ENCODE assay signal across 26 cellular contexts in genomic region chr20:12982098-12982497, GRCh38. TPM values are rescaled to one million over a fixed set of nuclear protein-coding genes. Genes with fewer than 3 reads are reported as not detected.
"Had no signal": no experiment of that assay in that cellular context is flagged by ENCODE, and none has a peak within 500 bp of the region (broad histone marks: within the 10 kb centered on the region; RNA-seq: fewer than 3 reads in every experiment).

No MANE protein-coding gene starts in this region.

- H3K27ac Mint-ChIP-seq: immature natural killer cell; memory B cell; naive B cell; natural killer cell treated with Interleukin-12 subunit alpha and Interleukin-12 subunit beta and Interleukin-15 and Interleukin-18, amount 100 ng/mL, for 72 hours; progenitor cell of endocrine pancreas; stimulated activated naive B cell treated with anti-CD40 and anti-IgM and Interleukin-4, amounts not matched to agents 10 μg/mL and 1 μg/mL and 100 μg/mL, for 72 hours; stimulated activated naive CD8-positive, alpha-beta T cell treated with anti-CD3 and anti-CD28 coated beads, Interleukin-15, Interleukin-2, amounts not matched to agents 100 ng/mL and 50 ng/mL, for 24 hours; type B pancreatic cell had no signal

- H3K27me3 Mint-ChIP-seq: memory B cell, progenitor cell of endocrine pancreas, type B pancreatic cell had no signal

- H3K9me3 ChIP-seq: heart left ventricle, ovary, right atrium auricular region, suprapubic skin, thoracic aorta, tibial artery, uterus had no signal

- H3K27me3 ChIP-seq: heart left ventricle, ovary, right atrium auricular region, suprapubic skin, tibial artery had no signal

- H3K4me1 Mint-ChIP-seq: immature natural killer cell; memory B cell; naive B cell; stimulated activated naive B cell treated with anti-CD40 and anti-IgM and Interleukin-4, amounts not matched to agents 10 μg/mL and 1 μg/mL and 100 μg/mL, for 72 hours had no signal

- FAIRE-seq: islet of Langerhans had no signal

- H3K4me1 ChIP-seq: heart left ventricle, left ventricle myocardium inferior, right atrium auricular region, tibial artery, uterus had no signal

- H3K36me3 Mint-ChIP-seq: immature natural killer cell; memory B cell; naive B cell; natural killer cell treated with Interleukin-12 subunit alpha and Interleukin-12 subunit beta and Interleukin-15 and Interleukin-18, amount 100 ng/mL, for 72 hours; stimulated activated naive B cell treated with anti-CD40 and anti-IgM and Interleukin-4, amounts not matched to agents 10 μg/mL and 1 μg/mL and 100 μg/mL, for 72 hours; type B pancreatic cell had no signal

- ATAC-seq: heart left ventricle; natural killer cell treated with Interleukin-12 subunit alpha and Interleukin-12 subunit beta and Interleukin-15 and Interleukin-18, amount 100 ng/mL, for 72 hours; sciatic nerve; stimulated activated naive B cell treated with anti-CD40 and anti-IgM and Interleukin-4, amounts not matched to agents 10 μg/mL and 1 μg/mL and 100 μg/mL, for 72 hours had no signal

- H3K4me3 Mint-ChIP-seq: immature natural killer cell; memory B cell; naive B cell; natural killer cell treated with Interleukin-12 subunit alpha and Interleukin-12 subunit beta and Interleukin-15 and Interleukin-18, amount 100 ng/mL, for 72 hours; stimulated activated naive B cell treated with anti-CD40 and anti-IgM and Interleukin-4, amounts not matched to agents 10 μg/mL and 1 μg/mL and 100 μg/mL, for 72 hours; stimulated activated naive CD8-positive, alpha-beta T cell treated with anti-CD3 and anti-CD28 coated beads, Interleukin-15, Interleukin-2, amounts not matched to agents 100 ng/mL and 50 ng/mL, for 24 hours; type B pancreatic cell had no signal

- DNase-seq: heart left ventricle; hypothalamus; immature natural killer cell; left ventricle myocardium inferior; naive B cell; ovary; stimulated activated CD4-positive, alpha-beta T cell treated with anti-CD3 and anti-CD28 coated beads, Interleukin-12 subunit alpha, Interleukin-12 subunit beta, amount 100 ng/mL, for 4 hours; stimulated activated CD4-positive, alpha-beta T cell treated with anti-CD3 and anti-CD28 coated beads, Interleukin-15, amount 100 ng/mL, for 24 hours; stimulated activated CD4-positive, alpha-beta T cell treated with anti-CD3 and anti-CD28 coated beads, Interleukin-2, amount 100 ng/mL, for 24 hours; stimulated activated CD4-positive, alpha-beta T cell treated with anti-CD3 and anti-CD28 coated beads, Interleukin-4, amount 100 ng/mL, for 1 hour; stimulated activated naive B cell treated with anti-CD40 and anti-IgM and Interleukin-4, amounts not matched to agents 10 μg/mL and 1 μg/mL and 100 μg/mL, for 72 hours; tibial artery; uterus had no signal

- H3K9me3 Mint-ChIP-seq: natural killer cell treated with Interleukin-12 subunit alpha and Interleukin-12 subunit beta and Interleukin-15 and Interleukin-18, amount 100 ng/mL, for 72 hours; stimulated activated naive CD8-positive, alpha-beta T cell treated with anti-CD3 and anti-CD28 coated beads, Interleukin-15, Interleukin-2, amounts not matched to agents 100 ng/mL and 50 ng/mL, for 24 hours; type B pancreatic cell had no signal

- H3K4me3 ChIP-seq: heart left ventricle, left ventricle myocardium inferior, lung, ovary, right atrium auricular region, skin epidermis, suprapubic skin, thoracic aorta, tibial artery, uterus had no signal

- H3K27ac ChIP-seq: heart left ventricle, left ventricle myocardium inferior, ovary, right atrium auricular region, skin epidermis, suprapubic skin, thoracic aorta, tibial artery, uterus had no signal

- H3K36me3 ChIP-seq: heart left ventricle, left ventricle myocardium inferior, ovary, right atrium auricular region, suprapubic skin, thoracic aorta, tibial artery, uterus had no signal

RNA-seq across cellular contexts. Expression of gene SPTLC3, which starts 26.7 kb away (rescaled TPM):
- total RNA-seq: natural killer cell treated with Interleukin-12 subunit alpha and Interleukin-12 subunit beta and Interleukin-15 and Interleukin-18, amount 100 ng/mL, for 72 hours had no signal
- polyA plus RNA-seq: neural cell had no signal
